ENCODE assay signal across 1 cellular context in genomic region chr3:39124876-39125836, GRCh38.
TF ChIP-seq lines count a peak whose summit lies in the region.

No MANE protein-coding gene starts in this region.

TF ChIP-seq in IMR-90, 13 proteins besides CTCF, POLR2A, EP300 and RAD21:
- TF ChIP-seq RFX5 (IDR thresholded peaks at IDR 0.05; ENCODE audit: low read depth, low read length) (no peak), SMC3 (IDR thresholded peaks at IDR 0.05; ENCODE audit: low read depth, low read length) (peak; percentile 44), FOS (IDR thresholded peaks at IDR 0.05; ENCODE audit: low read depth, low read length) (no peak), MXI1 (IDR thresholded peaks at IDR 0.05; ENCODE audit: borderline replicate concordance, low read depth, low read length) (no peak)
